ENCODE assay signal across 12 cellular contexts in the genomic region with DNA sequence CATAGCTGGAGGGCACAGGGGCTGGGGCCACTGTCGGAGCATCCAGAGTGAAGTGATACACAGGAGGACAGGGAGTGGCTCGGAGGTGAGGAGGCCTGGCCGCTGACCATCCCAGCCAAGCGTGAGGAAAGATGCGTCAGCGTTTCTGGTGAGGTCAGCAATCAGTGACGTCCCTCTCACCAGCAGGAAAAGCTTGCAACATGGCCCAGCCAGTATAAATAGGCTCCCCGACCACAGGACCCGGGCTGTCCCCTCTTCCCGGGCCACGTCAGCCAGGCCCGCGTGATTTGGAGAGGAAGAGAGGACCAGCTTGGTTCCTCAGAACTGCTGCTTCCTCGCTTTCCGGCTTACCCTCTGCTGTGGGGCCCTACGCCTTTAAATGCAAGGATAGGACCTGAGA. TPM values are rescaled to one million over a fixed set of nuclear protein-coding genes. Genes with fewer than 3 reads are reported as not detected.
DNase-seq lines count a peak whose midpoint lies in the region; ATAC-seq, FAIRE-seq and TF ChIP-seq lines count a peak whose summit lies in the region.
"Had no signal": no experiment of that assay in that cellular context is flagged by ENCODE, and none has a peak within 500 bp of the region (broad histone marks: within the 10 kb centered on the region; RNA-seq: fewer than 3 reads in every experiment).

No MANE protein-coding gene starts in this region.

- H2AFZ ChIP-seq in fibroblast of lung (ENCODE audit: low read length) = no peak overlapping the region

- H3K36me3 Mint-ChIP-seq in naive thymus-derived CD8-positive, alpha-beta T cell = peaks cover 0 to 12% (median 0%) of the 10 kb centered on the region in 3 donors

- H3K27ac ChIP-seq in fibroblast of lung (ENCODE audit: insufficient read depth, low read length) = no peak overlapping the region

- TF ChIP-seq CTCF in fibroblast of lung (conservative IDR thresholded peaks at IDR 0.05 in 1 of 2, IDR thresholded peaks at IDR 0.05 in 1 of 2; ENCODE audit: low read depth in 1 of 2, low read length in 2 of 2) = no peak

- H3K4me1 Mint-ChIP-seq in naive thymus-derived CD8-positive, alpha-beta T cell = peaks cover 30 to 65% (median 61%) of the 10 kb centered on the region in 4 donors

- H3K4me1 ChIP-seq in fibroblast of lung (ENCODE audit: control insufficient read depth, extremely low read depth, insufficient read depth, low read length) = no peaks in the 10 kb centered on the region

- DNase-seq in Ammon's horn (ENCODE audit: low spot score) = peak; percentile 79
- peak; percentile 42 for DNase-seq in RCC 7860 (ENCODE audit: low spot score)
- peak; percentile 78 to 79 for DNase-seq in fibroblast of lung (ENCODE audit: low read depth in 2 of 2)
- no peak for DNase-seq in naive thymus-derived CD8-positive, alpha-beta T cell
- DNase-seq in stimulated activated CD4-positive, alpha-beta T cell treated with anti-CD3 and anti-CD28 coated beads, Interleukin-4, amount 100 ng/mL, for 24 hours = no peak
- no peak for DNase-seq in H4 (ENCODE audit: low spot score)
- DNase-seq: glutamatergic neuron, NCI-H2227 treated with DMSO at 0.1 percent for 48 hours had no signal

- H3K9me3 ChIP-seq in fibroblast of lung (ENCODE audit: control insufficient read depth, insufficient read depth, low read depth, low read length) = no peaks in the 10 kb centered on the region

- peak overlapping the region in 1 of 10 donors; percentile 30 for H3K4me3 Mint-ChIP-seq in naive thymus-derived CD8-positive, alpha-beta T cell

- no peaks in the 10 kb centered on the region for H3K36me3 ChIP-seq in fibroblast of lung (ENCODE audit: control insufficient read depth, insufficient read depth, low read length)

- no peaks in the 10 kb centered on the region for H3K27me3 ChIP-seq in fibroblast of lung (ENCODE audit: control insufficient read depth, insufficient read depth, low read length)

- H3K4me2 ChIP-seq in fibroblast of lung (ENCODE audit: extremely low read depth, insufficient read depth, low read length) = no peak overlapping the region

- H3K4me3 ChIP-seq in fibroblast of lung (replicated peaks in 1 of 4; ENCODE audit: control extremely low read depth in 1 of 4, insufficient read depth in 1 of 4, low read depth in 3 of 4, low read length in 4 of 4) = no peak overlapping the region

- ATAC-seq in naive thymus-derived CD8-positive, alpha-beta T cell = no peak
- ATAC-seq in GM21737 (IDR thresholded peaks at IDR 0.05; ENCODE audit: unreplicated experiment) (no peak), esophagus mucosa (no peak)
- ATAC-seq: activated naive CD4-positive, alpha-beta T cell treated with anti-CD3 and anti-CD28 coated beads, Interleukin-2, amount 50 U/mL, for 72 hours had no signal

- H3K79me2 ChIP-seq in fibroblast of lung (ENCODE audit: control insufficient read depth, insufficient read depth, low read length) = no peaks in the 10 kb centered on the region

- H3K9ac ChIP-seq in fibroblast of lung (ENCODE audit: insufficient read depth, low read length) = no peak overlapping the region

- FAIRE-seq in RCC 7860 (lab: Jason Lieb, UNC) = no peak
- FAIRE-seq: TTC549 had no signal

- peak overlapping the region in 7 of 10 donors; percentile 1 to 94 (median 72) for H3K27ac Mint-ChIP-seq in naive thymus-derived CD8-positive, alpha-beta T cell

- POLR2A ChIA-PET in naive thymus-derived CD8-positive, alpha-beta T cell (lab: Charles Lee) = interaction anchor here (0.7 kb wide), 1 partner anchor 229 kb away, joined by 3 read pairs; no protein-coding TSS in a partner anchor

- no peaks in the 10 kb centered on the region for H4K20me1 ChIP-seq in fibroblast of lung (ENCODE audit: control insufficient read depth, extremely low read depth, insufficient read depth, low read length)

- no peaks in the 10 kb centered on the region for H3K27me3 Mint-ChIP-seq in naive thymus-derived CD8-positive, alpha-beta T cell

- H3K9me3 Mint-ChIP-seq in naive thymus-derived CD8-positive, alpha-beta T cell = no peaks in the 10 kb centered on the region
- H3K9me3 Mint-ChIP-seq: activated naive CD4-positive, alpha-beta T cell treated with anti-CD3 and anti-CD28 coated beads, Interleukin-2, amount 50 U/mL, for 72 hours had no signal

RNA-seq across cellular contexts. Expression of a gene that starts 4.2 kb away (rescaled TPM):
- total RNA-seq in fibroblast of lung (not detected in 2 replicates), esophagus mucosa (0.28 TPM)
- polyA plus RNA-seq in fibroblast of lung = not detected in 2 replicates
- polyA plus RNA-seq in fibroblast of lung (2012) = not detected in 2 replicates
- not detected in 2 replicates for polyA minus RNA-seq in fibroblast of lung (ENCODE audit: low replicate concordance)
- total RNA-seq in naive thymus-derived CD8-positive, alpha-beta T cell = 1 to 10 TPM in 1 of 2 experiments, under 1 TPM in 1; 0.81 to 1.1 TPM
- polyA plus RNA-seq in naive thymus-derived CD8-positive, alpha-beta T cell = 10 to 100 TPM in 1 of 3 donors, 1 to 10 TPM in 2; 4.4 to 11.6 (median 4.4) TPM
- not detected in 2 replicates for total RNA-seq in H4 (2014; rRNA removed; shearing (Covaris generic))

RNA-seq across cellular contexts. Expression of a gene that starts 18.5 kb away (rescaled TPM):
- 5.0 and 5.6 TPM in 2 replicates for total RNA-seq in fibroblast of lung
- 2.7 and 3.4 TPM in 2 replicates for polyA plus RNA-seq in fibroblast of lung
- 4.5 and 4.7 TPM in 2 replicates for polyA plus RNA-seq in fibroblast of lung (2012)
- polyA minus RNA-seq in fibroblast of lung (ENCODE audit: low replicate concordance) = 4.6 and 5.5 TPM in 2 replicates
- 10 to 100 TPM; 18.0 to 20.4 TPM for total RNA-seq in naive thymus-derived CD8-positive, alpha-beta T cell
- 10 to 100 TPM; 16.9 to 33.5 (median 20.8) TPM for polyA plus RNA-seq in naive thymus-derived CD8-positive, alpha-beta T cell
- total RNA-seq in esophagus mucosa = 43.7 TPM
- 2.9 and 6.6 TPM in 2 replicates for total RNA-seq in H4 (2014; rRNA removed; shearing (Covaris generic))

RNA-seq across cellular contexts. Expression of a gene that starts 24.3 kb away (rescaled TPM):
- total RNA-seq in fibroblast of lung (3.6 and 11.2 TPM in 2 replicates), esophagus mucosa (0.24 TPM)
- polyA plus RNA-seq in fibroblast of lung = 4.5 and 19.6 TPM in 2 replicates
- polyA plus RNA-seq in fibroblast of lung (2012) = 7.1 and 25.1 TPM in 2 replicates
- polyA minus RNA-seq in fibroblast of lung (ENCODE audit: low replicate concordance) = 40.6 and 97.7 TPM in 2 replicates
- total RNA-seq in naive thymus-derived CD8-positive, alpha-beta T cell = not detected
- polyA plus RNA-seq in naive thymus-derived CD8-positive, alpha-beta T cell = not detected
- total RNA-seq in H4 (2014; rRNA removed; shearing (Covaris generic)) = 2.2 and 3.9 TPM in 2 replicates

RNA-seq across cellular contexts. Expression of a gene that starts 55.9 kb away (rescaled TPM):
- total RNA-seq in fibroblast of lung = 8.5 and 11.7 TPM in 2 replicates
- polyA plus RNA-seq in fibroblast of lung = 9.2 and 10.8 TPM in 2 replicates
- polyA plus RNA-seq in fibroblast of lung (2012) = 13.8 and 15.5 TPM in 2 replicates
- polyA minus RNA-seq in fibroblast of lung (ENCODE audit: low replicate concordance) = 25.0 and 31.5 TPM in 2 replicates
- 10 to 100 TPM; 66.7 to 67.7 TPM for total RNA-seq in naive thymus-derived CD8-positive, alpha-beta T cell
- 10 to 100 TPM; 56.7 to 83.4 (median 62.0) TPM for polyA plus RNA-seq in naive thymus-derived CD8-positive, alpha-beta T cell
- total RNA-seq in esophagus mucosa = 44.5 TPM
- 7.5 and 8.4 TPM in 2 replicates for total RNA-seq in H4 (2014; rRNA removed; shearing (Covaris generic))

Comparison
In these comparisons a context has a peak if more than half of its experiments do, and no peak if none do; other contexts are left out.
1. DNase-seq: peak in Ammon's horn (single experiment), RCC 7860 (single experiment) and fibroblast of lung (2 of 2); none in naive thymus-derived CD8-positive, alpha-beta T cell (0 of 10), stimulated activated CD4-positive, alpha-beta T cell treated with anti-CD3 and anti-CD28 coated beads, Interleukin-4, amount 100 ng/mL, for 24 hours (single experiment) and H4 (single experiment).